22 cellular contexts compared by ENCODE assay signal in the genomic region with DNA sequence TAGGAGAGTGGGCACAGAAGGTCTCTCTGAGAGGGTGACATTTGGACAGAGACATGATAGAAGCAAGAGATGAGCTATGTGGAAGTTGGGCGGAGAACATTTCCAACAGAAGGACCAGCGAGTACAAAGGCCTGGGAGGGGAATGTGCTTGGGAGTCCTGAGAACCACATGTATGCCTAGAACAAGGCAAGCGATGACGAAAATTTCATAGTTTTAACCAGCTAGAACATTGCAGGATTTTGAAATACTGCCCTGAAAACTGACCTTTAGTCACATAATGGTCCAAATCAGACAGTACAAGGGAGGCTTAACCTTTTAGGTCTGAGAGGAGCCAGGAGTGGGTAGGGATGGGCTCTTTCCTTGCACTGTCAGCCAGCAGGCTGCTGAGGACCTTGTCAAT.
"Had no signal": no experiment of that assay in that cellular context is flagged by ENCODE, and none has a peak within 500 bp of the region (broad histone marks: within the 10 kb centered on the region; RNA-seq: fewer than 3 reads in every experiment).

No MANE protein-coding gene starts in this region.

- H3K27ac ChIP-seq: epithelial cell of prostate, esophagus squamous epithelium, lower lobe of right lung, neutrophil, right atrium auricular region had no signal

- H3K27me3 ChIP-seq: esophagus squamous epithelium, heart left ventricle, neutrophil, right atrium auricular region had no signal

- H3K4me3 ChIP-seq: esophagus squamous epithelium, heart left ventricle, lower lobe of right lung, right atrium auricular region had no signal

- ATAC-seq: effector memory CD8-positive, alpha-beta T cell; heart left ventricle; lower lobe of right lung; natural killer cell treated with Interleukin-12 subunit alpha and Interleukin-12 subunit beta and Interleukin-15 and Interleukin-18, amount 100 ng/mL, for 72 hours had no signal

- H3K36me3 ChIP-seq: right atrium auricular region had no signal

- H3K27ac Mint-ChIP-seq: dendritic cell treated with granulocyte-macrophage colony-stimulating factor and Interleukin-4, amounts not matched to agents 40 ng/mL and 50 ng/mL, for 4 days; natural killer cell treated with Interleukin-12 subunit alpha and Interleukin-12 subunit beta and Interleukin-15 and Interleukin-18, amount 100 ng/mL, for 72 hours; type B pancreatic cell had no signal

- H3K9me3 ChIP-seq: lower lobe of right lung, neutrophil, right atrium auricular region had no signal

- H3K4me3 Mint-ChIP-seq: dendritic cell treated with granulocyte-macrophage colony-stimulating factor and Interleukin-4, amounts not matched to agents 40 ng/mL and 50 ng/mL, for 4 days; effector memory CD8-positive, alpha-beta T cell; natural killer cell treated with Interleukin-12 subunit alpha and Interleukin-12 subunit beta and Interleukin-15 and Interleukin-18, amount 100 ng/mL, for 72 hours; type B pancreatic cell had no signal

- H3K4me1 ChIP-seq: esophagus squamous epithelium, lower lobe of right lung had no signal

- DNase-seq: cerebellar nuclear complex; effector memory CD8-positive, alpha-beta T cell; esophagus squamous epithelium; heart left ventricle; hippocampal formation; kidney glomerular epithelial cell; lower lobe of right lung; mesenchymal stem cell; midbrain; posterior cingulate gyrus; small intestine; stimulated activated CD4-positive, alpha-beta T cell treated with anti-CD3 and anti-CD28 coated beads, Interleukin-12 subunit alpha, Interleukin-12 subunit beta, amount 100 ng/mL, for 4 hours; stimulated activated naive CD4-positive, alpha-beta T cell treated with Interleukin-2 at 50 U/mL for 16 hours had no signal

- FAIRE-seq: colon, frontal cortex, small intestine, urothelium cell line had no signal
